In genomic region chrX:120629667-120630537, GRCh38 we compare ENCODE assay signal across 8 cellular contexts. TPM values are rescaled to one million over a fixed set of nuclear protein-coding genes. Genes with fewer than 3 reads are reported as not detected.
DNase-seq lines count a peak whose midpoint lies in the region; TF ChIP-seq lines count a peak whose summit lies in the region.

TSS of gene C1GALT1C1 (minus strand) at chrX:120630054. CDS start at chrX:120627166, 2,888 bp downstream.

- DNase-seq in GM04503 (ENCODE audit: low read depth) (peak; percentile 53), HFFc6 (peak; percentile 85), NB4 (ENCODE audit: low read depth) (peak; percentile 95), SK-N-MC (ENCODE audit: low read depth, low spot score) (peak; percentile 53), globus pallidus (ENCODE audit: low spot score) (peak; percentile 84), nucleus accumbens (lab: John Stamatoyannopoulos, UW) (peak; percentile 17 to 92 (median 79)), suprapubic skin (ENCODE audit: low spot score in 2 of 2) (peak; percentile 93 to 94)
- peak; percentile 91 for DNase-seq in activated naive CD4-positive, alpha-beta T cell treated with anti-CD3 and anti-CD28 coated beads, Interleukin-2, amount 50 U/mL, for 16 hours

- peaks cover 5% of the 10 kb centered on the region for H3K4me1 ChIP-seq in suprapubic skin

- H3K9me3 ChIP-seq in SK-N-MC (ENCODE audit: low read depth, low read length), result no peaks in the 10 kb centered on the region
- H3K9me3 ChIP-seq in suprapubic skin, result no peaks in the 10 kb centered on the region

- WGBS in suprapubic skin, result 45% methylated on average over 49 of the region's 68 CpGs

- peak within 1 kb of the TSS; percentile 94 for H3K4me3 Mint-ChIP-seq in HFFc6

- no peaks in the 10 kb centered on the region for H3K36me3 Mint-ChIP-seq in HFFc6 (ENCODE audit: low read depth)

- no peaks in the 10 kb centered on the region for H3K9me3 Mint-ChIP-seq in HFFc6

- H3K9ac ChIP-seq in SK-N-MC (ENCODE audit: insufficient read length), result peak within 1 kb of the TSS; percentile 75

- no peak for TF ChIP-seq EP300 in suprapubic skin (IDR thresholded peaks at IDR 0.05)

- H3K27ac ChIP-seq in SK-N-MC, result peak within 1 kb of the TSS; percentile 60
- H3K27ac ChIP-seq in suprapubic skin, result peak within 1 kb of the TSS; percentile 86

- H3K4me1 Mint-ChIP-seq in HFFc6 (ENCODE audit: low read depth), result peaks cover 22% of the 10 kb centered on the region

- H3K27ac Mint-ChIP-seq in HFFc6, result peak within 1 kb of the TSS; percentile 95

- TF ChIP-seq CTCF in HFFc6 (IDR thresholded peaks at IDR 0.05), result no peak
- no peak for TF ChIP-seq CTCF in NB4 (IDR thresholded peaks at IDR 0.05; ENCODE audit: low read depth, low read length)
- TF ChIP-seq CTCF in suprapubic skin (IDR thresholded peaks at IDR 0.05), result no peak

- no peaks in the 10 kb centered on the region for H3K27me3 ChIP-seq in suprapubic skin

- H3K36me3 ChIP-seq in SK-N-MC (ENCODE audit: insufficient read depth, low read length) (0 out of 2 replicates have a peak, but pooled peaks cover 2% of the 10 kb centered on the region), suprapubic skin (no peaks in the 10 kb centered on the region)

- H3K4me3 ChIP-seq in NB4 (ENCODE audit: low read depth, low read length), result peak within 1 kb of the TSS; percentile 95
- H3K4me3 ChIP-seq in SK-N-MC, result peak within 1 kb of the TSS; percentile 78
- H3K4me3 ChIP-seq in suprapubic skin, result peak within 1 kb of the TSS; percentile 68

- TF ChIP-seq POLR2A in NB4 (IDR thresholded peaks at IDR 0.05; ENCODE audit: extremely low read depth, insufficient read length), result peak; percentile 74
- peak in 1 of 2 donors; percentile 26 for TF ChIP-seq POLR2A in suprapubic skin (IDR thresholded peaks at IDR 0.05)

- H3K27me3 Mint-ChIP-seq in HFFc6 (ENCODE audit: insufficient read depth), result no peaks in the 10 kb centered on the region

RNA-seq across cellular contexts. Expression of gene C1GALT1C1, which starts in this region (rescaled TPM):
- total RNA-seq in HFFc6 (2021; fragmentation: NEBNext Ultra II Directional; extraction: Animal tissue kit (Norgen Biotek cat#: 25700)), result 10 to 100 TPM; 34.9 to 42.1 (median 41.0) TPM
- total RNA-seq in suprapubic skin, result 10 to 100 TPM in 3 of 4 donors, 1 to 10 TPM in 1; 9.1 to 12.7 (median 10.4) TPM

Comparison
In these comparisons a context has a peak if more than half of its experiments do, and no peak if none do; other contexts are left out.
1. Peak in every context shown above with its lines: DNase-seq, H3K4me3 ChIP-seq and H3K27ac ChIP-seq.